Comparison of ENCODE assay signal across 7 cellular contexts in the genomic region with DNA sequence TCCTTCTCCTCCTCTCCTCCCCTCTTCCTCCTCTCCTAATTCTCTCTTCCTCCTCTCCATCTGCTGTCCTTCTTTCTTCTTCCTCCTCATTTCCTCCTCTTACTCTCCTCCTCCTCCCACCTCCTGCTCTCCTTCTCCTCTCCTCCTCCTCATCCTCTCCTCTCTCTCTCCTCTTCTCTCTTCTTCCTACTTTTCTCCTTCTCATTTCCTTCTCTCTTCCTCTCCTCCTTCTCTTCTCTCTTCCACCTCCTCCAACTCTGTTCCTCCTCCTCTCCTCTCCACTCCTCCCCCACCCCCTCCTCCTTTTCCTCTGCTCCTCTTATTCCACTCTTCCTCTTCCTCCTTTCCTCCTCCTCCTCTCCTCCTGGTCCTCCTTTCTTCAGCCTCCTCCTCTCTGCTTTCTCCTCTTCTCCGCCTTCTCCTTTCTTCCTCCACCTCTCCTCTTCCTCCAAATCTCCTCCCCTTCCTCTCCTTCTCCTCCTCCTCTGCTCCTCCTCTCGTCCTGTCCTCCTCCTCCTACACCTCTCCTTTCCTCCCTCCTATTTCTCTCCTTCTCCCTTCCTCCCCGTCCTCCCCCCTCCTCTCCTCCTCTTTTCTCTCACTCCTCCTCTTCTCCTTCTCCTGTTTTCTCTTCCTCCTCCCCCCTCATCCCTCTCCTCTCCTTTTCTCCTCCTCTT. TPM values are rescaled to one million over a fixed set of nuclear protein-coding genes. Genes with fewer than 3 reads are reported as not detected.
"Had no signal": no experiment of that assay in that cellular context is flagged by ENCODE, and none has a peak within 500 bp of the region (broad histone marks: within the 10 kb centered on the region; RNA-seq: fewer than 3 reads in every experiment).

No MANE protein-coding gene starts in this region.

RNA-seq across cellular contexts. Expression of a gene that starts 14.7 kb away (rescaled TPM):
- total RNA-seq: GM23338, H1, H9, HepG2, HFFc6, HT1080 had no signal
- polyA plus RNA-seq: GM23338, H1, HepG2, IgD-negative memory B cell had no signal

RNA-seq across cellular contexts. Expression of a gene that starts 52.2 kb away (rescaled TPM):
- total RNA-seq: H1, H9, HFFc6 had no signal
- polyA plus RNA-seq: GM23338 had no signal
